In the genomic region with DNA sequence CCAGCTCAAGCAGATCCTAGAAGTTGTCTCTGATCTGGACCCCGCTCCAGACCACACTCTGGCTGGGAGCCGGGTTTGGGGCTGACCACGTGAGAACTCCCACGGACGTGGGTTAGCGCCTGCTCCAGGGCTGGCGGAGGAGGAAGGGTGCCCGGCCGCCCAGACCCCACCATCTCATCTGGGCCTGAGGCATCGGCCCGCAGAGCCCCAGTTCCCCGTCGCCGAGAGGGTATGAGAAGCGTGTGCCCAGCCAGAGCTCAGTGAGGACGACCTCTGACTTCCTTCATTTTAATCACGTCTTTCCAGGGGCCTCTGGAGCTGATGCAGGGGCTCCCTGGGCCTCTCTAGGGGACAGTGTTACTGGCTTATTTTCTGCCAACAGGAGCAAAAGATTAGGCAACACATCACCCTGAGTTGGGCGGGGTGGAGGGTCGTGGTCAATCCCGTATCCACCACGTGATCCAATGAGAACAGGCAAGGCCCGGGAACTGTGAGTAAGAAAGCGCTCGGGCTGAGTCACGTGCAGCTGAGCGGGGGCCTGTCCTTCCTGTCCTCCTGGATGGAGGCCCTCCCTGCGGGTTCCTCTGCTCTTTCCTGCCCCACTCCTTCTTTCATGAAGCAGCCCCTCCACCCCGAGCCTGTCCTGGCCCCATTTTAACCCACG, we compare ENCODE assay signal across 9 cellular contexts.
A peak's percentile ranks its signal among the peaks of the same experiment; 100 is the strongest.
DNase-seq lines count a peak whose midpoint lies in the region; ATAC-seq, FAIRE-seq and TF ChIP-seq lines count a peak whose summit lies in the region.
"Had no signal": no experiment of that assay in that cellular context is flagged by ENCODE, and none has a peak within 500 bp of the region (broad histone marks: within the 10 kb centered on the region; RNA-seq: fewer than 3 reads in every experiment).

No MANE protein-coding gene starts in this region.

- no peaks in the 10 kb centered on the region for H3K79me2 ChIP-seq in GM23248 (ENCODE audit: insufficient read depth)
- no peaks in the 10 kb centered on the region for H3K79me2 ChIP-seq in GM12878 (ENCODE audit: control insufficient read depth, insufficient read depth, low read length)
- H3K79me2 ChIP-seq in osteoblast (ENCODE audit: insufficient read depth, low read length) = no peaks in the 10 kb centered on the region

- H2AFZ ChIP-seq in GM23248 (no peak overlapping the region; the same call in 1 of the 2 replicates), GM12878 (ENCODE audit: control insufficient read depth, low read depth, low read length) (no peak overlapping the region), osteoblast (ENCODE audit: low read length) (peak overlapping the region; percentile 54)

- RAD21 ChIA-PET in GM12878 (lab: Charles Lee; ENCODE audit: unreplicated experiment) = no interaction called here

- H3K27me3 ChIP-seq in GM23248 (replicated peaks; ENCODE audit: insufficient read depth) (no peaks in the 10 kb centered on the region), GM12878 (replicated peaks in 1 of 2; ENCODE audit: control insufficient read depth in 2 of 2, insufficient read depth in 2 of 2, low read length in 1 of 2) (no peaks in the 10 kb centered on the region), osteoblast (ENCODE audit: insufficient read depth, low read length) (no peaks in the 10 kb centered on the region), Peyer's patch (no peaks in the 10 kb centered on the region), lower lobe of right lung (ENCODE audit: low read depth) (no peaks in the 10 kb centered on the region)

- CTCF ChIA-PET in GM12878 (lab: Yijun Ruan, JAX) = interaction anchor here (0.5 kb wide), 1 partner anchor 300 kb away, joined by 4 read pairs; no protein-coding TSS in a partner anchor

- H3K4me3 ChIP-seq in GM23248 (no peak overlapping the region), GM12878 (no peak overlapping the region), osteoblast (ENCODE audit: insufficient read depth, low read length) (no peak overlapping the region), Peyer's patch (no peak overlapping the region), lower lobe of right lung (no peak overlapping the region)

- intact Hi-C loops in GM12878 (cut with micrococcal nuclease; ENCODE audit: unreplicated experiment) = no loop called here
- intact Hi-C loops in Right ventricle myocardium superior (cut with DNase I) = no loop called here
- intact Hi-C loops in lower lobe of right lung (cut with DNase I) = no loop called here

- TF ChIP-seq POLR2A in GM12878 (IDR thresholded peaks at IDR 0.05; ENCODE audit: low read depth, low read length) (no peak), Peyer's patch (IDR thresholded peaks at IDR 0.05) (no peak)

- H3K9me2 ChIP-seq in GM23248 (ENCODE audit: insufficient read depth) = no peaks in the 10 kb centered on the region

- peak; percentile 79 for DNase-seq in GM23248
- peak; percentile 96 for DNase-seq in MV-4-11 (lab: John Stamatoyannopoulos, UW)
- no peak for DNase-seq in GM12878 (ENCODE audit: low read depth, low spot score)
- DNase-seq in osteoblast (ENCODE audit: insufficient read length, low spot score, missing footprints) = peak; percentile 95
- DNase-seq in Right ventricle myocardium superior = no peak
- DNase-seq in Peyer's patch = no peak
- no peak for DNase-seq in lower lobe of right lung
- DNase-seq: effector CD4-positive, alpha-beta T cell; NCI-H2107 had no signal

- POLR2A ChIA-PET in GM12878 (lab: Charles Lee) = no interaction called here

- TF ChIP-seq RAD21 in GM12878 (IDR thresholded peaks at IDR 0.05; ENCODE audit: insufficient read depth, low read depth, low read length) = no peak

- in situ Hi-C loops in GM23248 (cut with MboI) (no loop called here), GM12878 (cut with MboI) (no loop called here)

- H3K4me2 ChIP-seq in GM23248 (ENCODE audit: unreplicated experiment) (no peak overlapping the region), GM12878 (ENCODE audit: control insufficient read depth, insufficient read depth) (no peak overlapping the region), osteoblast (ENCODE audit: insufficient read depth, low read length) (no peak overlapping the region)

- FAIRE-seq in GM12878 (lab: Jason Lieb, UNC) = no peak

- H4K20me1 ChIP-seq in GM23248 (ENCODE audit: insufficient read depth) (no peaks in the 10 kb centered on the region), GM12878 (ENCODE audit: control insufficient read depth, insufficient read depth) (no peaks in the 10 kb centered on the region), osteoblast (ENCODE audit: insufficient read depth, low read length) (no peaks in the 10 kb centered on the region)

- TF ChIP-seq CTCF in GM12878 (IDR thresholded peaks at IDR 0.05 in 2 of 3, conservative IDR thresholded peaks at IDR 0.05 in 1 of 3; ENCODE audit: control insufficient read depth in 2 of 3, extremely low read depth in 1 of 3, insufficient read depth in 1 of 3, low read depth in 3 of 3, low read length in 3 of 3) (no peak), osteoblast (IDR thresholded peaks at IDR 0.05; ENCODE audit: extremely low read depth, low read depth, low read length) (no peak), Peyer's patch (IDR thresholded peaks at IDR 0.05) (no peak), lower lobe of right lung (IDR thresholded peaks at IDR 0.05) (no peak)

- SMC1A ChIA-PET in GM12878 (lab: Charles Lee; ENCODE audit: uncharacterized antibody, unreplicated experiment) = no interaction called here

- no peaks in the 10 kb centered on the region for H3F3A ChIP-seq in GM23248 (ENCODE audit: insufficient read depth)

- H3K27ac ChIP-seq in GM23248 (no peak overlapping the region), GM12878 (ENCODE audit: control insufficient read depth, insufficient read depth) (no peak overlapping the region), osteoblast (ENCODE audit: low read depth, low read length) (no peak overlapping the region), Peyer's patch (no peak overlapping the region), lower lobe of right lung (no peak overlapping the region)

- no TSS peak for BruUV-seq in GM12878 (replicated peaks; lab: Mats Ljungman, UMichigan)

- no peaks in the 10 kb centered on the region for H3K9me3 ChIP-seq in GM23248 (ENCODE audit: low read depth)
- H3K9me3 ChIP-seq in GM12878 (replicated peaks; ENCODE audit: control insufficient read depth, insufficient read depth, low read length) = no peaks in the 10 kb centered on the region
- H3K9me3 ChIP-seq in osteoblast (ENCODE audit: low read depth, low read length) = no peaks in the 10 kb centered on the region
- H3K9me3 ChIP-seq in Peyer's patch = no peaks in the 10 kb centered on the region
- no peaks in the 10 kb centered on the region for H3K9me3 ChIP-seq in lower lobe of right lung

- H3K9ac ChIP-seq in GM23248 = no peak overlapping the region
- no peak overlapping the region for H3K9ac ChIP-seq in GM12878 (ENCODE audit: control insufficient read depth, insufficient read depth, low read length)

- WGBS in GM23248 (ENCODE audit: low coverage in 1 of 2, low lambda C conversion rate in 2 of 2, missing lambda C conversion rate in 2 of 2), 2 experiments = 65 to 73% methylated on average over 22 to 29 of the region's 29 CpGs
- 61% methylated on average over 29 of the region's 29 CpGs for WGBS in GM12878 (ENCODE audit: insufficient coverage, insufficient replicate concordance, low lambda C conversion rate, missing lambda C conversion rate)

- H3K36me3 ChIP-seq in GM23248 (ENCODE audit: low read depth) (no peaks in the 10 kb centered on the region), GM12878 (ENCODE audit: control insufficient read depth in 2 of 2, insufficient read depth in 2 of 2, low read length in 1 of 2) (no peaks in the 10 kb centered on the region), osteoblast (ENCODE audit: insufficient read depth, low read length) (no peaks in the 10 kb centered on the region), Peyer's patch (no peaks in the 10 kb centered on the region), lower lobe of right lung (no peaks in the 10 kb centered on the region)

- no peak for TF ChIP-seq EP300 in GM12878 (IDR thresholded peaks at IDR 0.05; ENCODE audit: borderline replicate concordance in 1 of 2, control insufficient read depth in 1 of 2, low read depth in 2 of 2, low read length in 2 of 2)

- ATAC-seq in GM12878 = no peak
- no peak for ATAC-seq in Right ventricle myocardium superior (ENCODE audit: poor library complexity)
- ATAC-seq in lower lobe of right lung = no peak

- no peaks in the 10 kb centered on the region for H3K4me1 ChIP-seq in GM23248 (ENCODE audit: insufficient read depth)
- no peaks in the 10 kb centered on the region for H3K4me1 ChIP-seq in GM12878 (ENCODE audit: control insufficient read depth, insufficient read depth, low read length)
- H3K4me1 ChIP-seq in osteoblast (ENCODE audit: insufficient read depth, low read length) = peaks cover 3% of the 10 kb centered on the region
- peaks cover 0 to 16% (median 1%) of the 10 kb centered on the region in 4 donors for H3K4me1 ChIP-seq in Peyer's patch
- peaks cover 40% of the 10 kb centered on the region for H3K4me1 ChIP-seq in lower lobe of right lung

TF ChIP-seq in GM12878, 131 proteins besides CTCF, POLR2A, EP300 and RAD21 (continues in another document):
- TF ChIP-seq ASH2L (IDR thresholded peaks at IDR 0.05; ENCODE audit: borderline replicate concordance, low read depth) = no peak
- TF ChIP-seq, protein P1, sequence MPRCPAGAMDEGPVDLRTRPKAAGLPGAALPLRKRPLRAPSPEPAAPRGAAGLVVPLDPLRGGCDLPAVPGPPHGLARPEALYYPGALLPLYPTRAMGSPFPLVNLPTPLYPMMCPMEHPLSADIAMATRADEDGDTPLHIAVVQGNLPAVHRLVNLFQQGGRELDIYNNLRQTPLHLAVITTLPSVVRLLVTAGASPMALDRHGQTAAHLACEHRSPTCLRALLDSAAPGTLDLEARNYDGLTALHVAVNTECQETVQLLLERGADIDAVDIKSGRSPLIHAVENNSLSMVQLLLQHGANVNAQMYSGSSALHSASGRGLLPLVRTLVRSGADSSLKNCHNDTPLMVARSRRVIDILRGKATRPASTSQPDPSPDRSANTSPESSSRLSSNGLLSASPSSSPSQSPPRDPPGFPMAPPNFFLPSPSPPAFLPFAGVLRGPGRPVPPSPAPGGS (IDR thresholded peaks at IDR 0.05; ENCODE audit: borderline replicate concordance, insufficient read depth, low read depth, low read length, poor library complexity, severe bottlenecking) = peak; percentile 70
- no peak for TF ChIP-seq ZNF217 (IDR thresholded peaks at IDR 0.05)
- no peak for TF ChIP-seq ATF7 (IDR thresholded peaks at IDR 0.05; ENCODE audit: low read depth)
- TF ChIP-seq KDM1A (IDR thresholded peaks at IDR 0.05; ENCODE audit: borderline replicate concordance) = no peak
- no peak for TF ChIP-seq YBX1 (IDR thresholded peaks at IDR 0.05)
- TF ChIP-seq HDGF (IDR thresholded peaks at IDR 0.05) = no peak
- peak; percentile 42 for TF ChIP-seq USF1 (IDR thresholded peaks at IDR 0.05; ENCODE audit: borderline replicate concordance, extremely low read length, insufficient read depth, low read depth, low read length)

Comparison
In these comparisons a context has a peak if more than half of its experiments do, and no peak if none do; other contexts are left out.
1. DNase-seq: peak in GM23248 (single experiment), MV-4-11 (single experiment) and osteoblast (single experiment); none in GM12878 (single experiment), Right ventricle myocardium superior (single experiment), Peyer's patch (0 of 3) and lower lobe of right lung (single experiment).